ENCODE assay signal across 12 cellular contexts in genomic region chr3:171828852-171829770, GRCh38. TPM values are rescaled to one million over a fixed set of nuclear protein-coding genes. Genes with fewer than 3 reads are reported as not detected.
DNase-seq lines count a peak whose midpoint lies in the region; ATAC-seq and TF ChIP-seq lines count a peak whose summit lies in the region.
"Had no signal": no experiment of that assay in that cellular context is flagged by ENCODE, and none has a peak within 500 bp of the region (broad histone marks: within the 10 kb centered on the region; RNA-seq: fewer than 3 reads in every experiment).

No MANE protein-coding gene starts in this region.

- H3K36me3 ChIP-seq in gastroesophageal sphincter (no peaks in the 10 kb centered on the region), sigmoid colon (no peaks in the 10 kb centered on the region)
- H3K36me3 ChIP-seq: ascending aorta had no signal

- 73 to 83% methylated on average over 4 to 5 of the region's 5 CpGs for WGBS in gastroesophageal sphincter (ENCODE audit: low coverage in 1 of 2), 2 donors
- WGBS in sigmoid colon, 2 donors, result 79 to 82% methylated on average over 5 of the region's 5 CpGs

- H3K27me3 Mint-ChIP-seq in activated CD4-positive, alpha-beta memory T cell treated with anti-CD3 and anti-CD28 coated beads, Interleukin-2, amount 10 ng/mL, durations not matched to agents 7 days and 5 days, result peaks cover 12% of the 10 kb centered on the region

- no peaks in the 10 kb centered on the region for H3K36me3 Mint-ChIP-seq in activated CD4-positive, alpha-beta memory T cell treated with anti-CD3 and anti-CD28 coated beads, Interleukin-2, amount 10 ng/mL, durations not matched to agents 7 days and 5 days (ENCODE audit: low read depth)

- POLR2A ChIA-PET in activated CD4-positive, alpha-beta memory T cell treated with anti-CD3 and anti-CD28 coated beads, Interleukin-2, amount 10 ng/mL, durations not matched to agents 7 days and 5 days (lab: Charles Lee), result interaction anchor here (1.2 kb wide), 1 partner anchor 19 kb away, joined by 4 read pairs; the partner anchor contains the start of gene PLD1

- intact Hi-C loops in sigmoid colon (cut with DNase I), result no loop called here

- no peak for TF ChIP-seq CTCF in gastroesophageal sphincter (IDR thresholded peaks at IDR 0.05)
- TF ChIP-seq CTCF in sigmoid colon (IDR thresholded peaks at IDR 0.05), result no peak

- H3K27ac ChIP-seq in gastroesophageal sphincter (peak overlapping the region in 3 of 4 donors; percentile 16 to 70 (median 63)), sigmoid colon (peak overlapping the region; percentile 42 to 54 (median 46))
- H3K27ac ChIP-seq: VCaP had no signal

- H3K4me3 ChIP-seq in gastroesophageal sphincter, result no peak overlapping the region
- H3K4me3 ChIP-seq in sigmoid colon, result no peak overlapping the region
- H3K4me3 ChIP-seq: ascending aorta had no signal

- no peak for TF ChIP-seq EP300 in gastroesophageal sphincter (IDR thresholded peaks at IDR 0.05)
- TF ChIP-seq EP300 in sigmoid colon (IDR thresholded peaks at IDR 0.05), result no peak

- no peak for TF ChIP-seq POLR2A in gastroesophageal sphincter (IDR thresholded peaks at IDR 0.05)
- no peak for TF ChIP-seq POLR2A in sigmoid colon (IDR thresholded peaks at IDR 0.05)

- peaks cover 12% of the 10 kb centered on the region for H3K4me1 Mint-ChIP-seq in activated CD4-positive, alpha-beta memory T cell treated with anti-CD3 and anti-CD28 coated beads, Interleukin-2, amount 10 ng/mL, durations not matched to agents 7 days and 5 days

- H3K4me1 ChIP-seq in gastroesophageal sphincter (peaks cover 6 to 37% (median 14%) of the 10 kb centered on the region in 3 donors), sigmoid colon (peaks cover 0 to 19% (median 12%) of the 10 kb centered on the region in 4 donors)

- H3K9me3 Mint-ChIP-seq in activated CD4-positive, alpha-beta memory T cell treated with anti-CD3 and anti-CD28 coated beads, Interleukin-2, amount 10 ng/mL, durations not matched to agents 7 days and 5 days, result no peaks in the 10 kb centered on the region

- H3K9me3 ChIP-seq in gastroesophageal sphincter (no peaks in the 10 kb centered on the region), sigmoid colon (no peaks in the 10 kb centered on the region)
- H3K9me3 ChIP-seq: ascending aorta had no signal

- H3K27ac Mint-ChIP-seq in activated CD4-positive, alpha-beta memory T cell treated with anti-CD3 and anti-CD28 coated beads, Interleukin-2, amount 10 ng/mL, durations not matched to agents 7 days and 5 days, result no peak overlapping the region

- ATAC-seq in gastroesophageal sphincter, result peak; percentile 29
- ATAC-seq in HG02840 (IDR thresholded peaks at IDR 0.05; ENCODE audit: low FRiP score, unreplicated experiment), result no peak

- no peak overlapping the region for H3K4me3 Mint-ChIP-seq in activated CD4-positive, alpha-beta memory T cell treated with anti-CD3 and anti-CD28 coated beads, Interleukin-2, amount 10 ng/mL, durations not matched to agents 7 days and 5 days

- no peaks in the 10 kb centered on the region for H3K27me3 ChIP-seq in gastroesophageal sphincter
- no peaks in the 10 kb centered on the region for H3K27me3 ChIP-seq in sigmoid colon
- H3K27me3 ChIP-seq: ascending aorta had no signal

- DNase-seq in GF-D8 (lab: John Stamatoyannopoulos, UW), result peak; percentile 79
- DNase-seq in SKM-1 treated with dmso at 0.1 percent for 144 hours (lab: John Stamatoyannopoulos, UW; ENCODE audit: unreplicated experiment), result peak; percentile 56
- no peak for DNase-seq in sigmoid colon
- no peak for DNase-seq in activated CD4-positive, alpha-beta memory T cell treated with anti-CD3 and anti-CD28 coated beads, Interleukin-2, amount 10 ng/mL, durations not matched to agents 7 days and 5 days
- DNase-seq in NCI-H69 (lab: John Stamatoyannopoulos, UW), result no peak
- DNase-seq in activated T-cell treated with anti-CD3 and anti-CD28 coated beads for 4 hours, result no peak

- CTCF ChIA-PET in activated CD4-positive, alpha-beta memory T cell treated with anti-CD3 and anti-CD28 coated beads, Interleukin-2, amount 10 ng/mL, durations not matched to agents 7 days and 5 days (lab: Charles Lee), result interaction anchor here (0.9 to 2.8 kb wide), 6 partner anchors 10 to 512 kb away, joined by 3 to 14 read pairs (median 4); partner anchors contain the start of gene PLD1

RNA-seq across cellular contexts. Expression of gene TMEM212, which starts 14.0 kb away (rescaled TPM):
- total RNA-seq in gastroesophageal sphincter (not detected), sigmoid colon (not detected)
- polyA plus RNA-seq in sigmoid colon, result not detected
- total RNA-seq in activated CD4-positive, alpha-beta memory T cell treated with anti-CD3 and anti-CD28 coated beads, Interleukin-2, amount 10 ng/mL, durations not matched to agents 7 days and 5 days, result not detected
- total RNA-seq: ascending aorta, H4, lower leg skin had no signal

RNA-seq across cellular contexts. Expression of gene PLD1, which starts 18.8 kb away (rescaled TPM):
- total RNA-seq in gastroesophageal sphincter, result 10 to 100 TPM in 3 of 4 donors, 1 to 10 TPM in 1; 7.0 to 17.1 (median 13.6) TPM
- 10 to 100 TPM in 2 of 4 donors, 1 to 10 TPM in 2; 8.6 to 19.9 (median 10.8) TPM for total RNA-seq in sigmoid colon
- polyA plus RNA-seq in sigmoid colon, result 10 to 100 TPM; 12.2 to 24.3 (median 16.2) TPM
- 1 to 10 TPM; 3.1 to 4.1 TPM for total RNA-seq in activated CD4-positive, alpha-beta memory T cell treated with anti-CD3 and anti-CD28 coated beads, Interleukin-2, amount 10 ng/mL, durations not matched to agents 7 days and 5 days

Comparison
In these comparisons a context has a peak if more than half of its experiments do, and no peak if none do; other contexts are left out.
1. DNase-seq: peak in GF-D8 (single experiment) and SKM-1 treated with dmso at 0.1 percent for 144 hours (single experiment); none in sigmoid colon (single experiment), activated CD4-positive, alpha-beta memory T cell treated with anti-CD3 and anti-CD28 coated beads, Interleukin-2, amount 10 ng/mL, durations not matched to agents 7 days and 5 days (single experiment), NCI-H69 (single experiment) and activated T-cell treated with anti-CD3 and anti-CD28 coated beads for 4 hours (single experiment).